1 cellular context compared by ENCODE assay signal in genomic region chr6:40371621-40372020, GRCh38.
TF ChIP-seq lines count a peak whose summit lies in the region.

No MANE protein-coding gene starts in this region.

TF ChIP-seq in H1, 55 proteins besides CTCF, POLR2A, EP300 and RAD21:
- TF ChIP-seq RBBP5 (IDR thresholded peaks at IDR 0.05; ENCODE audit: borderline replicate concordance, low read depth, low read length): no peak
- TF ChIP-seq KDM4A (IDR thresholded peaks at IDR 0.05; ENCODE audit: low read depth, low read length, severe bottlenecking): no peak
- TF ChIP-seq SP4 (IDR thresholded peaks at IDR 0.05; ENCODE audit: low read length): no peak
- TF ChIP-seq KDM5A (IDR thresholded peaks at IDR 0.05; ENCODE audit: low read length): no peak
- no peak for TF ChIP-seq CREB1 (IDR thresholded peaks at IDR 0.05)
- TF ChIP-seq JUND (IDR thresholded peaks at IDR 0.05; ENCODE audit: low read length): no peak
